In genomic region chr13:30142502-30143211, GRCh38 we compare ENCODE assay signal across 9 cellular contexts.
DNase-seq lines count a peak whose midpoint lies in the region; FAIRE-seq and TF ChIP-seq lines count a peak whose summit lies in the region.
"Had no signal": no experiment of that assay in that cellular context is flagged by ENCODE, and none has a peak within 500 bp of the region (broad histone marks: within the 10 kb centered on the region; RNA-seq: fewer than 3 reads in every experiment).

No MANE protein-coding gene starts in this region.

- no peak for FAIRE-seq in GM19239 (lab: Jason Lieb, UNC)
- FAIRE-seq: H1 had no signal

- no peaks in the 10 kb centered on the region for H3K4me1 ChIP-seq in HEK293 (ENCODE audit: control insufficient read depth, insufficient read depth, low read length)
- H3K4me1 ChIP-seq in adipocyte (ENCODE audit: control insufficient read depth, insufficient read depth, low read length), result peaks cover 30% of the 10 kb centered on the region

- H3K4me3 ChIP-seq in HEK293 (ENCODE audit: low read depth, low read length) (no peak overlapping the region), adipocyte (ENCODE audit: low read length) (peak overlapping the region; percentile 39)

- peak; percentile 88 for DNase-seq in AG08395 (ENCODE audit: low spot score)
- peak; percentile 85 for DNase-seq in adipocyte (ENCODE audit: low read depth)
- DNase-seq in kidney glomerular epithelial cell (lab: John Stamatoyannopoulos, UW), result peak; percentile 92
- peak; percentile 86 for DNase-seq in stromal cell of bone marrow (ENCODE audit: low read depth)
- no peak for DNase-seq in posterior cingulate gyrus
- no peak for DNase-seq in GM19239 (ENCODE audit: insufficient read length, low spot score)
- DNase-seq in activated CD8-positive, alpha-beta memory T cell treated with anti-CD3 and anti-CD28 coated beads for 24 hours, result no peak

- H3K27ac ChIP-seq in HEK293 (ENCODE audit: extremely low read depth, low read depth, low read length), result no peak overlapping the region

- no peak for TF ChIP-seq CTCF in HEK293 (tag by site-specific recombination; IDR thresholded peaks at IDR 0.05)

- POLR2A ChIA-PET in HEK293 (lab: Yijun Ruan, JAX), result interaction anchor here (0.5 to 0.9 kb wide), 2 partner anchors 164 to 379 kb away, joined by 3 read pairs; no protein-coding TSS in a partner anchor

- H3K9me3 ChIP-seq in HEK293 (ENCODE audit: control insufficient read depth, insufficient read depth, low read depth, low read length) (no peaks in the 10 kb centered on the region), adipocyte (ENCODE audit: control insufficient read depth, low read length) (peaks cover 5% of the 10 kb centered on the region)

- H3K27me3 ChIP-seq in adipocyte (replicated peaks; ENCODE audit: control insufficient read depth, insufficient read depth, low read length), result no peaks in the 10 kb centered on the region

- H3K36me3 ChIP-seq in HEK293 (ENCODE audit: control insufficient read depth in 2 of 2, insufficient read depth in 1 of 2, low read length in 2 of 2) (no peaks in the 10 kb centered on the region), adipocyte (ENCODE audit: control insufficient read depth, insufficient read depth, low read length, severe bottlenecking) (no peaks in the 10 kb centered on the region)

- intact Hi-C loops in posterior cingulate gyrus (cut with DNase I), result no loop called here

- CTCF ChIA-PET in HEK293 (lab: Yijun Ruan, JAX), result interaction anchor here (0.6 to 2.5 kb wide), 3 partner anchors 10 to 902 kb away, joined by 3 to 11 read pairs (median 6); no protein-coding TSS in a partner anchor

- H3K9ac ChIP-seq in adipocyte (ENCODE audit: low read length), result peak overlapping the region; percentile 59

TF ChIP-seq in HEK293, 187 proteins besides CTCF, POLR2A, EP300 and RAD21:
- TF ChIP-seq ZIC2 (tag by site-specific recombination; IDR thresholded peaks at IDR 0.05) (peak; percentile 52; the same call in 1 of the 2 replicates), SETDB1 (IDR thresholded peaks at IDR 0.05; ENCODE audit: insufficient read length, low read length) (no peak)
TF ChIP-seq in HEK293: peak in this region for 1.

Comparison
In these comparisons a context has a peak if more than half of its experiments do, and no peak if none do; other contexts are left out.
1. DNase-seq: peak in AG08395 (single experiment), adipocyte (single experiment), kidney glomerular epithelial cell (single experiment) and stromal cell of bone marrow (single experiment); none in posterior cingulate gyrus (0 of 10), GM19239 (single experiment) and activated CD8-positive, alpha-beta memory T cell treated with anti-CD3 and anti-CD28 coated beads for 24 hours (single experiment).